29 cellular contexts compared by ENCODE assay signal in the genomic region with DNA sequence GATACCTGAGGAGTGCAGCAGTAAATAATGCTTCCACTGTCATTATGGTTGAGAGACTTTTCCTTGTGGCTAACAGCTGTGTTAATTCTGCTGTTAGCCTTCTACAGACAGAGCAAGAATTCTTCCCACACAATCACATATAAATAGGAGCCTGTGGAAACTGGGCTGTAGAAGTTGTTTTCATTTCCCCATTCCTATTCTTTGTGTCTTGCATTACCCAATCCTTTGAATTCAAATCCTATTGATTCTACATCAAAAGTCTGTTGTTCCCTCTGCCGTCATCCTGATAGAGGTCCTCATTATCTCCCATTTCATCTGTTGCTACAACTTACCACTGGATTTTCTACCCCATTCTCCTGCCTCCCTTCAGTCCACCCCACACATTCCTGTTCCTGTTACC.
DNase-seq lines count a peak whose midpoint lies in the region; TF ChIP-seq lines count a peak whose summit lies in the region.
"Had no signal": no experiment of that assay in that cellular context is flagged by ENCODE, and none has a peak within 500 bp of the region (broad histone marks: within the 10 kb centered on the region; RNA-seq: fewer than 3 reads in every experiment).

No MANE protein-coding gene starts in this region.

- no peak overlapping the region for H3K27ac ChIP-seq in BLaER1 treated with 17β-estradiol and CSF1 and Interleukin-3, amounts not matched to agents 10 nM and 100 nM
- H3K27ac ChIP-seq in epithelial cell of prostate = peak overlapping the region; percentile 98
- H3K27ac ChIP-seq: breast epithelium, left lung, PC-9, suprapubic skin had no signal

- H3K36me3 ChIP-seq in BLaER1 treated with 17β-estradiol and CSF1 and Interleukin-3, amounts not matched to agents 10 nM and 100 nM = peaks cover 20 to 54% (median 33%) of the 10 kb centered on the region in 11 experiments; a peak in 20 of 22 replicates
- H3K36me3 ChIP-seq: breast epithelium had no signal

- H3K9ac ChIP-seq in BLaER1 treated with 17β-estradiol and CSF1 and Interleukin-3, amounts not matched to agents 10 nM and 100 nM = no peak overlapping the region

- H3K9me3 Mint-ChIP-seq in mesothelial cell of epicardium = peaks cover 15% of the 10 kb centered on the region
- H3K9me3 Mint-ChIP-seq in progenitor cell of endocrine pancreas (ENCODE audit: low read depth) = peaks cover 12% of the 10 kb centered on the region
- peaks cover 9% of the 10 kb centered on the region for H3K9me3 Mint-ChIP-seq in activated naive CD4-positive, alpha-beta T cell treated with anti-CD3 and anti-CD28 coated beads for 36 hours
- H3K9me3 Mint-ChIP-seq: activated CD8-positive, alpha-beta T cell treated with anti-CD3 and anti-CD28 coated beads for 36 hours had no signal

- no peak for TF ChIP-seq CTCF in mesothelial cell of epicardium (IDR thresholded peaks at IDR 0.05; ENCODE audit: unreplicated experiment)
- no peak for TF ChIP-seq CTCF in GM13976 (IDR thresholded peaks at IDR 0.05; ENCODE audit: borderline replicate concordance, control extremely low read depth, extremely low read depth, insufficient read depth, missing control alignments)
- no peak for TF ChIP-seq CTCF in progenitor cell of endocrine pancreas (IDR thresholded peaks at IDR 0.05; ENCODE audit: unreplicated experiment)

- H3K4me3 ChIP-seq in BLaER1 treated with 17β-estradiol and CSF1 and Interleukin-3, amounts not matched to agents 10 nM and 100 nM = no peak overlapping the region
- H3K4me3 ChIP-seq: breast epithelium, dorsolateral prefrontal cortex, GM23338, left lung, PC-9, suprapubic skin had no signal

- H3K27me3 Mint-ChIP-seq in mesothelial cell of epicardium (ENCODE audit: low read depth) (no peaks in the 10 kb centered on the region), progenitor cell of endocrine pancreas (no peaks in the 10 kb centered on the region)
- H3K27me3 Mint-ChIP-seq in activated naive CD4-positive, alpha-beta T cell treated with anti-CD3 and anti-CD28 coated beads for 36 hours (ENCODE audit: low read depth) = no peaks in the 10 kb centered on the region
- H3K27me3 Mint-ChIP-seq: activated CD8-positive, alpha-beta T cell treated with anti-CD3 and anti-CD28 coated beads for 36 hours; activated T-helper 17 cell treated with anti-CD3 and anti-CD28 coated beads, Interleukin-2, amount 50 U/mL, for 72 hours; CD4-positive, CD25-positive, alpha-beta regulatory T cell; naive B cell; stimulated activated naive B cell treated with anti-CD40 and anti-IgM and Interleukin-4, amounts not matched to agents 10 μg/mL and 1 μg/mL and 100 μg/mL, for 72 hours had no signal

- CTCF ChIA-PET in activated naive CD4-positive, alpha-beta T cell treated with anti-CD3 and anti-CD28 coated beads for 36 hours (lab: Charles Lee) = no interaction called here

- DNase-seq in MV-4-11 (lab: John Stamatoyannopoulos, UW) (peak; percentile 74), epithelial cell of prostate (ENCODE audit: low read depth, low spot score) (no peak), mesothelial cell of epicardium (ENCODE audit: low spot score in 2 of 2, unreplicated experiment in 2 of 2) (no peak), GM13976 (ENCODE audit: low spot score) (no peak), progenitor cell of endocrine pancreas (ENCODE audit: low spot score, unreplicated experiment) (no peak)
- DNase-seq in activated CD4-positive, alpha-beta T cell treated with anti-CD3 and anti-CD28 coated beads, Interleukin-2, amount 50 U/mL, for 48 hours = no peak
- DNase-seq in activated naive CD4-positive, alpha-beta T cell treated with anti-CD3 and anti-CD28 coated beads for 36 hours = no peak
- DNase-seq: activated CD4-positive, alpha-beta T cell treated with anti-CD3 and anti-CD28 coated beads for 1 hour; activated CD8-positive, alpha-beta memory T cell treated with anti-CD3 and anti-CD28 coated beads, Interleukin-2, amount 50 U/mL, for 48 hours; activated CD8-positive, alpha-beta T cell treated with anti-CD3 and anti-CD28 coated beads for 36 hours; activated naive CD4-positive, alpha-beta T cell treated with anti-CD3 and anti-CD28 coated beads, Interleukin-2, amount 50 U/mL, for 16 hours; amygdala; CD4-positive, CD25-positive, alpha-beta regulatory T cell; dorsolateral prefrontal cortex; hypothalamus; left lung; midbrain; naive B cell; NCI-H2029 treated with DMSO at 0.1 percent for 48 hours; NCI-H524 treated with DMSO at 0.1 percent for 48 hours; occipital lobe; PC-9; stimulated activated naive B cell treated with anti-CD40 and anti-IgM and Interleukin-4, amounts not matched to agents 10 μg/mL and 1 μg/mL and 100 μg/mL, for 72 hours had no signal

- H3K9me3 ChIP-seq in BLaER1 treated with 17β-estradiol and CSF1 and Interleukin-3, amounts not matched to agents 10 nM and 100 nM (replicated peaks in 1 of 11) = peaks cover 0 to 20% (median 11%) of the 10 kb centered on the region in 11 experiments; a peak in 19 of 22 replicates
- H3K9me3 ChIP-seq: breast epithelium had no signal

- peak overlapping the region; percentile 27 for H3K27ac Mint-ChIP-seq in mesothelial cell of epicardium
- H3K27ac Mint-ChIP-seq in progenitor cell of endocrine pancreas = no peak overlapping the region
- no peak overlapping the region for H3K27ac Mint-ChIP-seq in activated naive CD4-positive, alpha-beta T cell treated with anti-CD3 and anti-CD28 coated beads for 36 hours
- H3K27ac Mint-ChIP-seq: activated CD8-positive, alpha-beta T cell treated with anti-CD3 and anti-CD28 coated beads for 36 hours; activated T-helper 17 cell treated with anti-CD3 and anti-CD28 coated beads, Interleukin-2, amount 50 U/mL, for 72 hours; GM23338; stimulated activated naive B cell treated with anti-CD40 and anti-IgM and Interleukin-4, amounts not matched to agents 10 μg/mL and 1 μg/mL and 100 μg/mL, for 72 hours; T-helper 2 cell treated with Interferon-gamma antibody and Interleukin-4, amounts not matched to agents 5 μg/mL and 100 μg/mL, for 36 hours had no signal

- H3K36me3 Mint-ChIP-seq in mesothelial cell of epicardium (peaks cover 31% of the 10 kb centered on the region), progenitor cell of endocrine pancreas (ENCODE audit: insufficient read depth) (peaks cover 24% of the 10 kb centered on the region)
- peaks cover 66% of the 10 kb centered on the region for H3K36me3 Mint-ChIP-seq in activated naive CD4-positive, alpha-beta T cell treated with anti-CD3 and anti-CD28 coated beads for 36 hours (ENCODE audit: low read depth)

- in situ Hi-C loops in GM13976 (cut with MboI; ENCODE audit: low sequenced_read_pairs, unreplicated experiment) = no loop called here

- intact Hi-C loops in activated naive CD4-positive, alpha-beta T cell treated with anti-CD3 and anti-CD28 coated beads for 36 hours (cut with micrococcal nuclease) = no loop called here

- H3K27me3 ChIP-seq in BLaER1 treated with 17β-estradiol and CSF1 and Interleukin-3, amounts not matched to agents 10 nM and 100 nM = no peaks in the 10 kb centered on the region
- H3K27me3 ChIP-seq: breast epithelium, dorsolateral prefrontal cortex, left lung, suprapubic skin had no signal

- H3K4me1 Mint-ChIP-seq in mesothelial cell of epicardium = peaks cover 15% of the 10 kb centered on the region
- H3K4me1 Mint-ChIP-seq in progenitor cell of endocrine pancreas (ENCODE audit: low read depth) = peaks cover 7% of the 10 kb centered on the region
- H3K4me1 Mint-ChIP-seq in activated naive CD4-positive, alpha-beta T cell treated with anti-CD3 and anti-CD28 coated beads for 36 hours (ENCODE audit: low read depth) = no peaks in the 10 kb centered on the region
- H3K4me1 Mint-ChIP-seq: activated T-helper 17 cell treated with anti-CD3 and anti-CD28 coated beads, Interleukin-2, amount 50 U/mL, for 72 hours; CD4-positive, CD25-positive, alpha-beta regulatory T cell had no signal

- H3K4me1 ChIP-seq in BLaER1 treated with 17β-estradiol and CSF1 and Interleukin-3, amounts not matched to agents 10 nM and 100 nM = peaks cover 5 to 11% (median 9%) of the 10 kb centered on the region in 10 experiments; a peak in 18 of 20 replicates
- H3K4me1 ChIP-seq: breast epithelium, left lung, suprapubic skin had no signal

- no peaks in the 10 kb centered on the region for H4K20me1 ChIP-seq in BLaER1 treated with 17β-estradiol and CSF1 and Interleukin-3, amounts not matched to agents 10 nM and 100 nM

- no peak overlapping the region for H3K4me3 Mint-ChIP-seq in mesothelial cell of epicardium
- no peak overlapping the region for H3K4me3 Mint-ChIP-seq in progenitor cell of endocrine pancreas (ENCODE audit: low read depth)
- no peak overlapping the region for H3K4me3 Mint-ChIP-seq in activated naive CD4-positive, alpha-beta T cell treated with anti-CD3 and anti-CD28 coated beads for 36 hours
- H3K4me3 Mint-ChIP-seq: activated CD8-positive, alpha-beta T cell treated with anti-CD3 and anti-CD28 coated beads for 36 hours; activated T-helper 17 cell treated with anti-CD3 and anti-CD28 coated beads, Interleukin-2, amount 50 U/mL, for 72 hours; CD4-positive, CD25-positive, alpha-beta regulatory T cell; GM23338; naive B cell; stimulated activated naive B cell treated with anti-CD40 and anti-IgM and Interleukin-4, amounts not matched to agents 10 μg/mL and 1 μg/mL and 100 μg/mL, for 72 hours; T-helper 2 cell treated with Interferon-gamma antibody and Interleukin-4, amounts not matched to agents 5 μg/mL and 100 μg/mL, for 36 hours had no signal

- H3K4me2 ChIP-seq in BLaER1 treated with 17β-estradiol and CSF1 and Interleukin-3, amounts not matched to agents 10 nM and 100 nM = peak overlapping the region in 9 of 11 experiments; percentile 13 to 55 (median 36); a peak in 12 of 22 replicates
- H3K4me2 ChIP-seq: GM23338, PC-9 had no signal
